ENCODE assay signal across 23 cellular contexts in the genomic region with DNA sequence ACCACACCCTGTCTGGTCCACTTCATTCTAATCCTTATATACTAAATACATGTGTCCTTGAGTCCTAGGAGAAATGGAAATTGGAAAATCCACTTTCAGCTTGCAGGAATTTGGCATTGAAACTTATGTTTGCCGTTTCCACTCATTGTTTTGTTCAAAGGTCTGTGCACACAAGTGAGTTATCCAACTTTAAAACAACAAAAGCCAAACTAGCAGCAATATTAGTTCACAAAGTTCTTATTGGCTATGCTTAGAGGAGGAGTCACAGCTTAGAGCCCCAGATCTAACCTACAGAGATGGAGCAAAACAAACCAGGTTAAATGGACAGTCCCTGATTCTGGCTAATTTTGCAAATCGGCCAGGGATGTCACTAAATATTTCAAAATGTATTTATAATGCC.
"Had no signal": no experiment of that assay in that cellular context is flagged by ENCODE, and none has a peak within 500 bp of the region (broad histone marks: within the 10 kb centered on the region; RNA-seq: fewer than 3 reads in every experiment).

No MANE protein-coding gene starts in this region.

- ATAC-seq: gastrocnemius medialis; mucosa of descending colon; natural killer cell treated with Interleukin-12 subunit alpha and Interleukin-12 subunit beta and Interleukin-15 and Interleukin-18, amount 100 ng/mL, for 72 hours; sciatic nerve; stimulated activated effector memory CD8-positive, alpha-beta T cell treated with anti-CD3 and anti-CD28 coated beads, Interleukin-12 subunit alpha, Interleukin-12 subunit beta, amount 100 ng/mL, for 72 hours had no signal

- H3K27me3 ChIP-seq: gastrocnemius medialis, neutrophil, stomach, thyroid gland, vagina had no signal

- H3K9me3 Mint-ChIP-seq: mesothelial cell of epicardium; naive B cell; natural killer cell treated with Interleukin-12 subunit alpha and Interleukin-12 subunit beta and Interleukin-15 and Interleukin-18, amount 100 ng/mL, for 72 hours; neural crest cell; stimulated activated effector memory CD8-positive, alpha-beta T cell treated with anti-CD3 and anti-CD28 coated beads, Interleukin-12 subunit alpha, Interleukin-12 subunit beta, amount 100 ng/mL, for 72 hours had no signal

- H3K27me3 Mint-ChIP-seq: naive B cell; natural killer cell treated with Interleukin-12 subunit alpha and Interleukin-12 subunit beta and Interleukin-15 and Interleukin-18, amount 100 ng/mL, for 72 hours; progenitor cell of endocrine pancreas had no signal

- H3K36me3 ChIP-seq: neutrophil had no signal

- H3K27ac Mint-ChIP-seq: mesothelial cell of epicardium; naive B cell; natural killer cell treated with Interleukin-12 subunit alpha and Interleukin-12 subunit beta and Interleukin-15 and Interleukin-18, amount 100 ng/mL, for 72 hours; progenitor cell of endocrine pancreas; stimulated activated effector memory CD8-positive, alpha-beta T cell treated with anti-CD3 and anti-CD28 coated beads, Interleukin-12 subunit alpha, Interleukin-12 subunit beta, amount 100 ng/mL, for 72 hours had no signal

- DNase-seq: effector CD8-positive, alpha-beta T cell; foreskin fibroblast; gastrocnemius medialis; head of caudate nucleus; mesenchymal stem cell; mucosa of descending colon; naive B cell; stimulated activated CD4-positive, alpha-beta T cell treated with anti-CD3 and anti-CD28 coated beads, Interleukin-2, amount 100 ng/mL, for 24 hours; stimulated activated CD4-positive, alpha-beta T cell treated with anti-CD3 and anti-CD28 coated beads, Interleukin-4, amount 100 ng/mL, for 24 hours; stimulated activated naive CD4-positive, alpha-beta T cell treated with Interleukin-2 at 50 U/mL for 16 hours; stomach; thyroid gland; trophoblast cell had no signal

- H3K4me3 ChIP-seq: gastrocnemius medialis, mucosa of descending colon, smooth muscle cell, stomach, thyroid gland, vagina had no signal

- H3K4me1 ChIP-seq: parathyroid adenoma, vagina had no signal

- H3K27ac ChIP-seq: gastrocnemius medialis, neutrophil, parathyroid adenoma, stomach, vagina had no signal

- H3K4me3 Mint-ChIP-seq: mesothelial cell of epicardium; naive B cell; natural killer cell treated with Interleukin-12 subunit alpha and Interleukin-12 subunit beta and Interleukin-15 and Interleukin-18, amount 100 ng/mL, for 72 hours; neural crest cell; stimulated activated effector memory CD8-positive, alpha-beta T cell treated with anti-CD3 and anti-CD28 coated beads, Interleukin-12 subunit alpha, Interleukin-12 subunit beta, amount 100 ng/mL, for 72 hours had no signal

- H3K9me3 ChIP-seq: gastrocnemius medialis, mucosa of descending colon, neutrophil, stomach, thyroid gland, vagina had no signal

- H3K4me1 Mint-ChIP-seq: naive B cell; neural crest cell; stimulated activated effector memory CD8-positive, alpha-beta T cell treated with anti-CD3 and anti-CD28 coated beads, Interleukin-12 subunit alpha, Interleukin-12 subunit beta, amount 100 ng/mL, for 72 hours had no signal
